In the genomic region with DNA sequence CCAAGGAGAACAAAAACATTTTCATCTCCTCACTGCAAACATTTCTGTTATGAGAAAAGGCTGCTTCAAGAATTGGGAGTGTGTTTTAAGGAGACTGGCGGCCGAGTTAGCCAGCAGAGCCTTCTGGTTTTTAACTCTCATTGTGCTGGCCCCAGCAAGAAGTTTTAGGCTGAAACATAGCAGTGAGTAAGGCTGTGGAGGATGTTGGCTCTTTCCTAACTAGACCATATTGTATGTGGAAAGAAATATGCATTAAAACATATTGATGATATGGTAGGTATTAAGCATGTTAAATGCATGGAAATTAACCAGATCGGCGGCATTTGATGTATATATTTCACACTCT, we compare ENCODE assay signal across 10 cellular contexts.
DNase-seq lines count a peak whose midpoint lies in the region; ATAC-seq and TF ChIP-seq lines count a peak whose summit lies in the region.
"Had no signal": no experiment of that assay in that cellular context is flagged by ENCODE, and none has a peak within 500 bp of the region (broad histone marks: within the 10 kb centered on the region; RNA-seq: fewer than 3 reads in every experiment).

No MANE protein-coding gene starts in this region.

- ATAC-seq in natural killer cell: no peak
- ATAC-seq in natural killer cell treated with Interleukin-12 subunit alpha and Interleukin-12 subunit beta and Interleukin-15 and Interleukin-18, amount 100 ng/mL, for 72 hours: no peak
- no peak for ATAC-seq in aorta (ENCODE audit: low FRiP score)
- ATAC-seq in GM19023 (IDR thresholded peaks at IDR 0.05; ENCODE audit: unreplicated experiment): no peak

- H3K4me1 ChIP-seq in muscle layer of colon (ENCODE audit: insufficient read depth, low read length): peaks cover 26% of the 10 kb centered on the region
- peaks cover 4 to 10% of the 10 kb centered on the region in 2 donors for H3K4me1 ChIP-seq in aorta (ENCODE audit: control insufficient read depth in 1 of 2, insufficient read depth in 2 of 2, low read length in 2 of 2)

- H3K27ac Mint-ChIP-seq in natural killer cell: no peak overlapping the region
- H3K27ac Mint-ChIP-seq in natural killer cell treated with Interleukin-12 subunit alpha and Interleukin-12 subunit beta and Interleukin-15 and Interleukin-18, amount 100 ng/mL, for 72 hours: no peak overlapping the region
- H3K27ac Mint-ChIP-seq: brain had no signal

- H3K27ac ChIP-seq in muscle layer of colon (ENCODE audit: low read depth, low read length): peak overlapping the region; percentile 70
- no peak overlapping the region for H3K27ac ChIP-seq in aorta (ENCODE audit: low read depth in 1 of 2, low read length in 2 of 2)

- H3K27me3 ChIP-seq in muscle layer of colon (ENCODE audit: control insufficient read depth in 1 of 2, insufficient read depth in 2 of 2, low read length in 2 of 2) (no peaks in the 10 kb centered on the region), aorta (ENCODE audit: control insufficient read depth in 1 of 2, insufficient read depth in 2 of 2, low read length in 1 of 2) (no peaks in the 10 kb centered on the region)

- no peaks in the 10 kb centered on the region for H3K9me3 ChIP-seq in muscle layer of colon (ENCODE audit: low read length)
- H3K9me3 ChIP-seq in aorta (ENCODE audit: control insufficient read depth, low read length): no peaks in the 10 kb centered on the region

- WGBS in aorta, 2 donors: 43 to 45% methylated on average over 4 of the region's 4 CpGs

- H3K4me3 ChIP-seq in cardiac fibroblast (replicated peaks in 1 of 2; ENCODE audit: low read depth in 2 of 2, low read length in 2 of 2) (peak overlapping the region; percentile 26 to 46), muscle layer of colon (ENCODE audit: low read depth in 1 of 2, low read length in 2 of 2) (peak overlapping the region; percentile 51 to 70), aorta (ENCODE audit: low read length in 2 of 2) (peak overlapping the region; percentile 61 to 87)

- peaks cover 13 to 17% of the 10 kb centered on the region in 2 donors for H3K4me1 Mint-ChIP-seq in natural killer cell
- peaks cover 13 to 17% of the 10 kb centered on the region in 2 donors for H3K4me1 Mint-ChIP-seq in natural killer cell treated with Interleukin-12 subunit alpha and Interleukin-12 subunit beta and Interleukin-15 and Interleukin-18, amount 100 ng/mL, for 72 hours (ENCODE audit: low read depth in 2 of 2)
- H3K4me1 Mint-ChIP-seq: brain had no signal

- TF ChIP-seq CTCF in natural killer cell (IDR thresholded peaks at IDR 0.05) (no peak), cardiac fibroblast (IDR thresholded peaks at IDR 0.05; ENCODE audit: low read depth, low read length) (no peak)

- H3K27me3 Mint-ChIP-seq in natural killer cell (ENCODE audit: low read depth in 2 of 2): no peaks in the 10 kb centered on the region
- no peaks in the 10 kb centered on the region for H3K27me3 Mint-ChIP-seq in natural killer cell treated with Interleukin-12 subunit alpha and Interleukin-12 subunit beta and Interleukin-15 and Interleukin-18, amount 100 ng/mL, for 72 hours
- H3K27me3 Mint-ChIP-seq: brain had no signal

- H3K36me3 ChIP-seq in muscle layer of colon (ENCODE audit: insufficient read depth, low read length): peaks cover 16% of the 10 kb centered on the region
- peaks cover 2 to 4% of the 10 kb centered on the region in 2 donors for H3K36me3 ChIP-seq in aorta (ENCODE audit: control insufficient read depth in 1 of 2, insufficient read depth in 2 of 2, low read length in 1 of 2)

- H3K9me3 Mint-ChIP-seq in natural killer cell: no peaks in the 10 kb centered on the region
- H3K9me3 Mint-ChIP-seq in natural killer cell treated with Interleukin-12 subunit alpha and Interleukin-12 subunit beta and Interleukin-15 and Interleukin-18, amount 100 ng/mL, for 72 hours: no peaks in the 10 kb centered on the region
- H3K9me3 Mint-ChIP-seq: brain had no signal

- H3K4me3 Mint-ChIP-seq in natural killer cell: peak overlapping the region; percentile 83
- H3K4me3 Mint-ChIP-seq in natural killer cell treated with Interleukin-12 subunit alpha and Interleukin-12 subunit beta and Interleukin-15 and Interleukin-18, amount 100 ng/mL, for 72 hours: no peak overlapping the region

- intact Hi-C loops in natural killer cell (cut with micrococcal nuclease) (no loop called here), aorta (cut with DNase I) (loop anchor here in 1 of 2 donors (5.0 kb wide), 1 partner anchor 708 kb away; no protein-coding TSS in a partner anchor)

- peak overlapping the region; percentile 53 for H3K9ac ChIP-seq in muscle layer of colon (ENCODE audit: low read length)

- H3K36me3 Mint-ChIP-seq in natural killer cell: no peaks in the 10 kb centered on the region
- H3K36me3 Mint-ChIP-seq in natural killer cell treated with Interleukin-12 subunit alpha and Interleukin-12 subunit beta and Interleukin-15 and Interleukin-18, amount 100 ng/mL, for 72 hours: no peaks in the 10 kb centered on the region

- no peak for DNase-seq in natural killer cell
- no peak for DNase-seq in natural killer cell treated with Interleukin-12 subunit alpha and Interleukin-12 subunit beta and Interleukin-15 and Interleukin-18, amount 100 ng/mL, for 72 hours (ENCODE audit: low spot score)
- DNase-seq in cardiac fibroblast (ENCODE audit: low read depth in 2 of 2): no peak
- DNase-seq in aorta: no peak
- no peak for DNase-seq in NCI-H774 (lab: John Stamatoyannopoulos, UW)
- no peak for DNase-seq in NOMO-1 (lab: John Stamatoyannopoulos, UW; ENCODE audit: unreplicated experiment in 2 of 2)
- DNase-seq: NCI-H2081 treated with DMSO at 0.1 percent for 48 hours had no signal
